Comparison of ENCODE assay signal across 20 cellular contexts in the genomic region with DNA sequence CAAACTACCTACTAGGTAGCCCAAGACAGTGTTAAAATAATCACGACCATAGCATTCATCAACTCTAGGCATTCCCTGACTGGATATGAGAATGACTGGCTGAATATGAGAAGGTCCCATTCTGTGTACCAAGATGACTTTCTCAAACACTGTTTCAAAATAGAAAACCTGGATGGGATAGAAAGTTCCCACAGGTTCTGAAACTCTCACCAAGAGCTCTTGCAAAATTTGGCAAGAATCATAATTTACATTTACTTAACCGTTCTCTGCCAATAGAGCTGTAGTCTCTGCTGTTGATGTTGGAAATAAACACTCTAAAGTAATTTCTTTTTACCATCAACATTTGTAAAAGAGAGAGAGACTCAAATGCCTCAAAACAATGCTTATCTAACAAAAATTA.
"Had no signal": no experiment of that assay in that cellular context is flagged by ENCODE, and none has a peak within 500 bp of the region (broad histone marks: within the 10 kb centered on the region; RNA-seq: fewer than 3 reads in every experiment).

No MANE protein-coding gene starts in this region.

- H3K4me1 ChIP-seq: SJSA1 had no signal

- H3K36me3 Mint-ChIP-seq: IgD-negative memory B cell had no signal

- H3K4me1 Mint-ChIP-seq: IgD-negative memory B cell had no signal

- H3K27ac ChIP-seq: KMS-11, SJSA1, SK-N-MC had no signal

- H3K36me3 ChIP-seq: SJSA1 had no signal

- H3K4me2 ChIP-seq: KMS-11 had no signal

- H3K27me3 Mint-ChIP-seq: IgD-negative memory B cell had no signal

- H3K9ac ChIP-seq: KMS-11 had no signal

- DNase-seq: Kasumi-1, MM.1S, NCI-H1092 treated with DMSO at 0.1 percent for 48 hours, NCI-H1436, NCI-H187, NCI-H2029, NCI-H2081 treated with DMSO at 0.1 percent for 48 hours, NCI-H2171, NCI-H226, NCI-H524, NCI-H526 treated with DMSO at 0.1 percent for 48 hours, NCI-H774, Right ventricle myocardium superior, RPMI8226, SIG-M5 had no signal

- H3K27me3 ChIP-seq: SJSA1 had no signal

- H3K4me3 Mint-ChIP-seq: IgD-negative memory B cell had no signal

- H3K27ac Mint-ChIP-seq: IgD-negative memory B cell had no signal

- H3K4me3 ChIP-seq: K562, SJSA1, SK-N-MC had no signal

- ATAC-seq: K562 had no signal
